22 cellular contexts compared by ENCODE assay signal in the genomic region with DNA sequence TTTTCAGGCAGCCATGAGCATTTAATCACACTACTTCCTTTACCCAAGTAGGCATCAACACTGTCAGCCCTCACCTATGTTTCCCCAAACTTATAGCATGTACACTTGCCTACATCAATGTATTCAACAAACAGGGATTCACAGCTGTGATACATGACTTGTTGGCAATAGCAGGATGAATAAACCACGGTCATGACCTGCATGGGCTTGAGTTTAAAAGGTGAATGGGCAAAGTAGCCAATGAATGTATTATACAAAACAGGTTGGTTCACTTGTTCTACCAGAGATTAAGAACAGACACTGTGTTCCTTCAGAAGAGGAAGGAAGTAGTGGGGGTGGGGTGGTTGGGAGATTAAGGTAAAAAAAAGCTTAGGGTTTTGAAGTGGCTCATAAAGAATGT.
"Had no signal": no experiment of that assay in that cellular context is flagged by ENCODE, and none has a peak within 500 bp of the region (broad histone marks: within the 10 kb centered on the region; RNA-seq: fewer than 3 reads in every experiment).

No MANE protein-coding gene starts in this region.

- H3K36me3 ChIP-seq: adrenal gland, colonic mucosa had no signal

- DNase-seq: activated CD4-positive, alpha-beta T cell treated with anti-CD3 and anti-CD28 coated beads for 4 hours; activated CD8-positive, alpha-beta memory T cell treated with anti-CD3 and anti-CD28 coated beads, Interleukin-2, amount 50 U/mL, for 4 hours; activated CD8-positive, alpha-beta T cell treated with anti-CD3 and anti-CD28 coated beads for 36 hours; activated naive CD4-positive, alpha-beta T cell treated with anti-CD3 and anti-CD28 coated beads, Interleukin-2, amount 50 U/mL, for 16 hours; activated naive CD8-positive, alpha-beta T cell treated with anti-CD3 and anti-CD28 coated beads, Interleukin-2, amount 10 ng/mL, durations not matched to agents 7 days and 5 days; activated T-cell treated with anti-CD3 and anti-CD28 coated beads, Interleukin-2, amount 50 U/mL, for 72 hours; adrenal gland; anterior cingulate cortex; caudate nucleus; colonic mucosa; KG1; NCI-H1105; NCI-H1436 treated with DMSO at 0.1 percent for 48 hours; NCI-H187; NCI-H2081; NCI-H2171; NCI-H510A; NCI-H526 treated with DMSO at 0.1 percent for 48 hours; PC-3; SIG-M5; T-helper 1 cell had no signal

- ATAC-seq: activated CD4-positive, CD25-positive, alpha-beta regulatory T cell treated with anti-CD3 and anti-CD28 coated beads, Interleukin-2, amount 50 U/mL, for 24 hours; activated CD8-positive, alpha-beta T cell treated with anti-CD3 and anti-CD28 coated beads for 36 hours; activated T-cell treated with anti-CD3 and anti-CD28 coated beads, Interleukin-2, amount 50 U/mL, for 72 hours; PC-3 had no signal

- H3K4me1 ChIP-seq: adrenal gland, colonic mucosa had no signal

- H3K9me3 ChIP-seq: adrenal gland, colonic mucosa had no signal

- H3K27ac ChIP-seq: adrenal gland, colonic mucosa had no signal

- H3K4me3 ChIP-seq: adrenal gland, colonic mucosa had no signal

- H3K27me3 ChIP-seq: adrenal gland, colonic mucosa had no signal
